ENCODE assay signal across 2 cellular contexts in genomic region chr13:58680115-58680514, GRCh38.
TF ChIP-seq lines count a peak whose summit lies in the region.

No MANE protein-coding gene starts in this region.

TF ChIP-seq in GM23338, 12 proteins besides CTCF, POLR2A, EP300 and RAD21:
- TF ChIP-seq EZH2 (IDR thresholded peaks at IDR 0.05; ENCODE audit: low read depth, unreplicated experiment) (no peak), NANOG (IDR thresholded peaks at IDR 0.05; ENCODE audit: borderline replicate concordance) (peak; percentile 97), ZNF462 (CRISPR knock-in tag; IDR thresholded peaks at IDR 0.05) (0 out of 2 replicates have a peak, but pooled peaks have one; percentile 8)

TF ChIP-seq in H1, 55 proteins besides CTCF, POLR2A, EP300 and RAD21:
- no peak for TF ChIP-seq SP1 (IDR thresholded peaks at IDR 0.05; ENCODE audit: low read depth, low read length)
- peak in 1 of 2 experiments; percentile 79 for TF ChIP-seq BCL11A (IDR thresholded peaks at IDR 0.05; ENCODE audit: low read depth in 2 of 2, low read length in 2 of 2)
- no peak for TF ChIP-seq SP4 (IDR thresholded peaks at IDR 0.05; ENCODE audit: low read length)
- TF ChIP-seq TBP (IDR thresholded peaks at IDR 0.05; ENCODE audit: low read depth, low read length): no peak
- TF ChIP-seq CHD7 (IDR thresholded peaks at IDR 0.05; ENCODE audit: insufficient replicate concordance, low read length): no peak
- no peak for TF ChIP-seq KDM1A (IDR thresholded peaks at IDR 0.05; ENCODE audit: borderline replicate concordance, low read length)
- TF ChIP-seq POU5F1 (IDR thresholded peaks at IDR 0.05; ENCODE audit: low read depth, low read length): peak; percentile 41; the same call in 1 of the 2 replicates
- no peak for TF ChIP-seq CEBPB (IDR thresholded peaks at IDR 0.05; ENCODE audit: low read depth, low read length)
- no peak for TF ChIP-seq SAP30 (IDR thresholded peaks at IDR 0.05; ENCODE audit: insufficient read depth, insufficient replicate concordance, low read length)
- TF ChIP-seq FOSL1 (IDR thresholded peaks at IDR 0.05; ENCODE audit: insufficient read depth, low read depth, low read length): no peak
- no peak for TF ChIP-seq JUN (IDR thresholded peaks at IDR 0.05; ENCODE audit: low read depth, low read length)
- no peak for TF ChIP-seq BRCA1 (IDR thresholded peaks at IDR 0.05; ENCODE audit: low read depth, low read length)
- TF ChIP-seq PHF8 (conservative IDR thresholded peaks at IDR 0.05; ENCODE audit: low read depth, low read length): no peak
- TF ChIP-seq BACH1 (IDR thresholded peaks at IDR 0.05; ENCODE audit: low read length): no peak
- TF ChIP-seq ATF3 (IDR thresholded peaks at IDR 0.05; ENCODE audit: insufficient read depth, low read depth, low read length): no peak
- no peak for TF ChIP-seq CBX8 (IDR thresholded peaks at IDR 0.05; ENCODE audit: borderline replicate concordance, low read depth, low read length)
- TF ChIP-seq TCF12 (IDR thresholded peaks at IDR 0.05; ENCODE audit: low read depth, low read length): no peak
- no peak for TF ChIP-seq EGR1 (IDR thresholded peaks at IDR 0.05; ENCODE audit: borderline replicate concordance, low read depth, low read length)
- TF ChIP-seq TEAD4 (IDR thresholded peaks at IDR 0.05; ENCODE audit: low read depth, low read length): 0 out of 2 replicates have a peak, but pooled peaks have one; percentile 14
- no peak for TF ChIP-seq SIX5 (IDR thresholded peaks at IDR 0.05; ENCODE audit: low read depth, low read length)
- peak; percentile 95 for TF ChIP-seq NANOG (IDR thresholded peaks at IDR 0.05; ENCODE audit: insufficient read depth, low read depth, low read length, poor library complexity, severe bottlenecking)
- TF ChIP-seq JUND (IDR thresholded peaks at IDR 0.05; ENCODE audit: low read length): no peak
- no peak for TF ChIP-seq ASH2L (IDR thresholded peaks at IDR 0.05; ENCODE audit: low read length)
- no peak for TF ChIP-seq RXRA (IDR thresholded peaks at IDR 0.05; ENCODE audit: insufficient read depth, low read depth, low read length)
- no peak for TF ChIP-seq NRF1 (IDR thresholded peaks at IDR 0.05; ENCODE audit: low read depth, low read length)
- no peak for TF ChIP-seq SUZ12 (IDR thresholded peaks at IDR 0.05; ENCODE audit: low read length)
- no peak for TF ChIP-seq MAX (IDR thresholded peaks at IDR 0.05)
- no peak for TF ChIP-seq CHD1 (IDR thresholded peaks at IDR 0.05; ENCODE audit: low read depth, low read length)
- TF ChIP-seq HDAC2 (IDR thresholded peaks at IDR 0.05; ENCODE audit: borderline replicate concordance in 1 of 2, low read depth in 2 of 2, low read length in 2 of 2): peak in 1 of 2 experiments; percentile 60; a peak in 1 of 4 replicates
- no peak for TF ChIP-seq ZNF274 (IDR thresholded peaks at IDR 0.05; ENCODE audit: borderline replicate concordance, extremely low read depth, low read length)
